24 cellular contexts compared by ENCODE assay signal in genomic region chr1:100609849-100610248, GRCh38.
"Had no signal": no experiment of that assay in that cellular context is flagged by ENCODE, and none has a peak within 500 bp of the region (broad histone marks: within the 10 kb centered on the region; RNA-seq: fewer than 3 reads in every experiment).

No MANE protein-coding gene starts in this region.

- ATAC-seq: HepG2, K562, Panc1, PC-3, T-cell had no signal

- H3K9me3 ChIP-seq: SK-N-SH had no signal

- H3K4me3 ChIP-seq: K562 had no signal

- H3K4me3 Mint-ChIP-seq: IgD-negative memory B cell, T-cell had no signal

- H3K27ac Mint-ChIP-seq: IgD-negative memory B cell, T-cell had no signal

- H3K4me2 ChIP-seq: KMS-11, SK-N-SH had no signal

- H3K9ac ChIP-seq: KMS-11, SK-N-SH had no signal

- H3K36me3 Mint-ChIP-seq: IgD-negative memory B cell, T-cell had no signal

- H3K9me2 ChIP-seq: SK-N-SH had no signal

- DNase-seq: MV-4-11, NCI-H1048, NCI-H1105, NCI-H1417, NCI-H1436 treated with DMSO at 0.1 percent for 48 hours, NCI-H1694, NCI-H187 treated with DMSO at 0.1 percent for 48 hours, NCI-H2081, NCI-H2107, NCI-H2227 treated with DMSO at 0.1 percent for 48 hours, NCI-H524, NCI-H526 treated with DMSO at 0.1 percent for 48 hours, NCI-H748 treated with DMSO at 0.1 percent for 48 hours, PC-3, SHP77, SK-N-SH, SW 1271, T-cell had no signal

- H3K27ac ChIP-seq: KMS-11, RWPE1 had no signal
